Comparison of ENCODE assay signal across 1 cellular context in the genomic region with DNA sequence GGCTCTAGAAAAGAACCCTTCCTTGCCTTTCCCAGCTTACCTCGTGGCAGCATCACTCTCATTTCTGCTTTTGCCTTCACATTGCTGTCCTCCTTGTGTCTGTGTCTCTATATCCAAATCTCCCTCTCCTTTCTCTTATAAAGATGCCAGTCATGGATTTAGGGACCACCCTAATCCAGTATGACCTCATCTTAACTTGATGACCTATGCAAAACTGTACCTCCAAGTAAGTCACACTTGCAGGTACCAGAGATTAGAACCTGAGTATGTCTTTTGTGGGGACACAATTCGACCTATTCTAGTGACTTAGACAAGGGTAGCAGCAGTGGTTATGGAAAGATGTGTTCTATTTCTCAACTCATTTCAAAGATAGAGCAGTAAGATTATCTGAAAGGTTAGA.
TF ChIP-seq lines count a peak whose summit lies in the region.

No MANE protein-coding gene starts in this region.

TF ChIP-seq in GM12878, 131 proteins besides CTCF, POLR2A, EP300 and RAD21 (continued from another document):
- TF ChIP-seq, protein P1, sequence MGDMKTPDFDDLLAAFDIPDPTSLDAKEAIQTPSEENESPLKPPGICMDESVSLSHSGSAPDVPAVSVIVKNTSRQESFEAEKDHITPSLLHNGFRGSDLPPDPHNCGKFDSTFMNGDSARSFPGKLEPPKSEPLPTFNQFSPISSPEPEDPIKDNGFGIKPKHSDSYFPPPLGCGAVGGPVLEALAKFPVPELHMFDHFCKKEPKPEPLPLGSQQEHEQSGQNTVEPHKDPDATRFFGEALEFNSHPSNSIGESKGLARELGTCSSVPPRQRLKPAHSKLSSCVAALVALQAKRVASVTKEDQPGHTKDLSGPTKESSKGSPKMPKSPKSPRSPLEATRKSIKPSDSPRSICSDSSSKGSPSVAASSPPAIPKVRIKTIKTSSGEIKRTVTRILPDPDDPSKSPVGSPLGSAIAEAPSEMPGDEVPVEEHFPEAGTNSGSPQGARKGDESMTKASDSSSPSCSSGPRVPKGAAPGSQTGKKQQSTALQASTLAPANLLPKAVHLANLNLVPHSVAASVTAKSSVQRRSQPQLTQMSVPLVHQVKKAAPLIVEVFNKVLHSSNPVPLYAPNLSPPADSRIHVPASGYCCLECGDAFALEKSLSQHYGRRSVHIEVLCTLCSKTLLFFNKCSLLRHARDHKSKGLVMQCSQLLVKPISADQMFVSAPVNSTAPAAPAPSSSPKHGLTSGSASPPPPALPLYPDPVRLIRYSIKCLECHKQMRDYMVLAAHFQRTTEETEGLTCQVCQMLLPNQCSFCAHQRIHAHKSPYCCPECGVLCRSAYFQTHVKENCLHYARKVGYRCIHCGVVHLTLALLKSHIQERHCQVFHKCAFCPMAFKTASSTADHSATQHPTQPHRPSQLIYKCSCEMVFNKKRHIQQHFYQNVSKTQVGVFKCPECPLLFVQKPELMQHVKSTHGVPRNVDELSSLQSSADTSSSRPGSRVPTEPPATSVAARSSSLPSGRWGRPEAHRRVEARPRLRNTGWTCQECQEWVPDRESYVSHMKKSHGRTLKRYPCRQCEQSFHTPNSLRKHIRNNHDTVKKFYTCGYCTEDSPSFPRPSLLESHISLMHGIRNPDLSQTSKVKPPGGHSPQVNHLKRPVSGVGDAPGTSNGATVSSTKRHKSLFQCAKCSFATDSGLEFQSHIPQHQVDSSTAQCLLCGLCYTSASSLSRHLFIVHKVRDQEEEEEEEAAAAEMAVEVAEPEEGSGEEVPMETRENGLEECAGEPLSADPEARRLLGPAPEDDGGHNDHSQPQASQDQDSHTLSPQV (IDR thresholded peaks at IDR 0.05): no peak
- no peak for TF ChIP-seq ESRRA (IDR thresholded peaks at IDR 0.05; ENCODE audit: low read length)
- no peak for TF ChIP-seq MXI1 (IDR thresholded peaks at IDR 0.05; ENCODE audit: low read depth, low read length)
- TF ChIP-seq TCF7 (IDR thresholded peaks at IDR 0.05; ENCODE audit: borderline replicate concordance): no peak
- no peak for TF ChIP-seq CBX3 (IDR thresholded peaks at IDR 0.05; ENCODE audit: borderline replicate concordance, low read depth)
- TF ChIP-seq, protein P2, sequence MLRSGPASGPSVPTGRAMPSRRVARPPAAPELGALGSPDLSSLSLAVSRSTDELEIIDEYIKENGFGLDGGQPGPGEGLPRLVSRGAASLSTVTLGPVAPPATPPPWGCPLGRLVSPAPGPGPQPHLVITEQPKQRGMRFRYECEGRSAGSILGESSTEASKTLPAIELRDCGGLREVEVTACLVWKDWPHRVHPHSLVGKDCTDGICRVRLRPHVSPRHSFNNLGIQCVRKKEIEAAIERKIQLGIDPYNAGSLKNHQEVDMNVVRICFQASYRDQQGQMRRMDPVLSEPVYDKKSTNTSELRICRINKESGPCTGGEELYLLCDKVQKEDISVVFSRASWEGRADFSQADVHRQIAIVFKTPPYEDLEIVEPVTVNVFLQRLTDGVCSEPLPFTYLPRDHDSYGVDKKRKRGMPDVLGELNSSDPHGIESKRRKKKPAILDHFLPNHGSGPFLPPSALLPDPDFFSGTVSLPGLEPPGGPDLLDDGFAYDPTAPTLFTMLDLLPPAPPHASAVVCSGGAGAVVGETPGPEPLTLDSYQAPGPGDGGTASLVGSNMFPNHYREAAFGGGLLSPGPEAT (IDR thresholded peaks at IDR 0.05; ENCODE audit: low read depth): no peak
- TF ChIP-seq, protein P3, sequence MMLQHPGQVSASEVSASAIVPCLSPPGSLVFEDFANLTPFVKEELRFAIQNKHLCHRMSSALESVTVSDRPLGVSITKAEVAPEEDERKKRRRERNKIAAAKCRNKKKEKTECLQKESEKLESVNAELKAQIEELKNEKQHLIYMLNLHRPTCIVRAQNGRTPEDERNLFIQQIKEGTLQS (IDR thresholded peaks at IDR 0.05; ENCODE audit: borderline replicate concordance, extremely low read depth, low read depth, low read length): no peak
- no peak for TF ChIP-seq STAT1 (conservative IDR thresholded peaks at IDR 0.05)
